In the genomic region with DNA sequence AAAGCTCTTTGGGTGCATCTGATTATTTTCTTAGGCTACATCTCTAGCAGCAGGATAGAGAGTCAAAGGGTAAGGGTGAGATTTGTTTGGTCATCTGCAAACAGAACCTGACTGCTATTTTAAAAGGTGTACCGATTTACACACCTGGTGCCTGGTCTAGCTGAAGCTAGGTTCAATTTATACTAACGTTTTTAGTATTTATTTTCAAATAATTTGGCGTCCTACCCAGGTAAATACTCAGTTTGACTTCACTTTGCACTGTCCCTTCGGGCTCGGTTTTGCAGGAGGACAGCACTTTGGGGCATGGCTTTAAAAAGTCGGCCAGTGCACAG, we compare ENCODE assay signal across 8 cellular contexts. TPM values are rescaled to one million over a fixed set of nuclear protein-coding genes. Genes with fewer than 3 reads are reported as not detected.
DNase-seq lines count a peak whose midpoint lies in the region; ATAC-seq and TF ChIP-seq lines count a peak whose summit lies in the region.

No MANE protein-coding gene starts in this region.

- TF ChIP-seq CTCF in GM06990 (IDR thresholded peaks at IDR 0.05; ENCODE audit: insufficient read depth, low read length, poor library complexity, severe bottlenecking) (no peak), OCI-LY7 (conservative IDR thresholded peaks at IDR 0.05; ENCODE audit: low read length) (no peak; the same call in 1 of the 2 replicates), epithelial cell of esophagus (IDR thresholded peaks at IDR 0.05; ENCODE audit: insufficient read depth, low read depth, low read length, missing control alignments) (no peak), parathyroid adenoma (IDR thresholded peaks at IDR 0.05) (no peak)

- H3K4me2 ChIP-seq in OCI-LY7 (ENCODE audit: low read length) = peak overlapping the region; percentile 90
- peak overlapping the region; percentile 95 for H3K4me2 ChIP-seq in parathyroid adenoma (ENCODE audit: low read length)

- ATAC-seq in GM19023 (IDR thresholded peaks at IDR 0.05; ENCODE audit: unreplicated experiment) = no peak

- POLR2A ChIA-PET in OCI-LY7 (lab: Charles Lee) = interaction anchor here (0.7 to 1.7 kb wide), 9 partner anchors 13 to 180 kb away, joined by 3 to 6 read pairs (median 4); no protein-coding TSS in a partner anchor

- H2AFZ ChIP-seq in OCI-LY7 (ENCODE audit: low read length) = peak overlapping the region; percentile 77
- H2AFZ ChIP-seq in parathyroid adenoma = peak overlapping the region; percentile 94

- H3K27ac ChIP-seq in OCI-LY7 (ENCODE audit: low read depth, low read length, poor library complexity, severe bottlenecking) (peak overlapping the region; percentile 82), parathyroid adenoma (peak overlapping the region; percentile 95)

- BruUV-seq in OCI-LY7 (replicated peaks; lab: Mats Ljungman, UMichigan) = TSS peak; percentile 90

- peak overlapping the region; percentile 94 for H3K4me3 ChIP-seq in GM06990 (replicated peaks; ENCODE audit: low read depth, low read length)
- peak overlapping the region; percentile 91 for H3K4me3 ChIP-seq in OCI-LY7 (ENCODE audit: low read depth, low read length, poor library complexity, severe bottlenecking)
- peak overlapping the region; percentile 78 for H3K4me3 ChIP-seq in epithelial cell of esophagus (ENCODE audit: low read length)
- H3K4me3 ChIP-seq in parathyroid adenoma (ENCODE audit: low read depth, low read length) = peak overlapping the region; percentile 99

- H3K4me1 ChIP-seq in OCI-LY7 (ENCODE audit: insufficient read depth, low read length, poor library complexity, severe bottlenecking) (peaks cover 30% of the 10 kb centered on the region), parathyroid adenoma (peaks cover 7% of the 10 kb centered on the region)

- no peaks in the 10 kb centered on the region for H3K27me3 ChIP-seq in GM06990 (replicated peaks; ENCODE audit: control insufficient read depth, insufficient read depth, low read length)
- no peaks in the 10 kb centered on the region for H3K27me3 ChIP-seq in parathyroid adenoma (ENCODE audit: control insufficient read depth, insufficient read depth, low read length)

- intact Hi-C loops in OCI-LY7 (cut with micrococcal nuclease; ENCODE audit: unreplicated experiment) = loop anchor here (2.0 to 5.0 kb wide), 2 partner anchors 180 to 300 kb away; partner anchors contain the start of gene NCOA1

- DNase-seq in GM06990 (ENCODE audit: extremely low read depth, insufficient read length) = no peak
- no peak for DNase-seq in OCI-LY7 (ENCODE audit: low spot score)
- no peak for DNase-seq in epithelial cell of esophagus (ENCODE audit: low read depth)
- DNase-seq in HK-2 (ENCODE audit: unreplicated experiment) = no peak
- no peak for DNase-seq in islet precursor cell
- no peak for DNase-seq in glomerular visceral epithelial cell (ENCODE audit: extremely low spot score)

- H3K9ac ChIP-seq in parathyroid adenoma = no peak overlapping the region

- peaks cover 57% of the 10 kb centered on the region for H3K79me2 ChIP-seq in OCI-LY7 (ENCODE audit: insufficient read depth, low read depth, low read length)
- H3K79me2 ChIP-seq in parathyroid adenoma = no peaks in the 10 kb centered on the region

- H3K36me3 ChIP-seq in GM06990 (ENCODE audit: control insufficient read depth, insufficient read depth, low read length) = peaks cover 2% of the 10 kb centered on the region; the same call in 1 of the 2 replicates
- peaks cover 33% of the 10 kb centered on the region for H3K36me3 ChIP-seq in OCI-LY7 (ENCODE audit: insufficient read depth, low read length)
- no peaks in the 10 kb centered on the region for H3K36me3 ChIP-seq in parathyroid adenoma (ENCODE audit: control insufficient read depth, insufficient read depth, low read length)

- CTCF ChIA-PET in OCI-LY7 (lab: Charles Lee; ENCODE audit: unreplicated experiment) = no interaction called here

- H3K9me2 ChIP-seq in OCI-LY7 (ENCODE audit: insufficient read depth, low read length) = no peaks in the 10 kb centered on the region

- H4K20me1 ChIP-seq in OCI-LY7 (ENCODE audit: insufficient read depth, low read length) = peaks cover 6% of the 10 kb centered on the region; the same call in 1 of the 2 replicates

- H3K9me3 ChIP-seq in OCI-LY7 (ENCODE audit: low read length) = no peaks in the 10 kb centered on the region
- no peaks in the 10 kb centered on the region for H3K9me3 ChIP-seq in parathyroid adenoma (ENCODE audit: control insufficient read depth, low read length)

RNA-seq across cellular contexts. Expression of gene PTRHD1, which starts 0.7 kb away (rescaled TPM):
- 44.8 and 55.0 TPM in 2 replicates for total RNA-seq in OCI-LY7 (2014; rRNA removed; shearing (Covaris generic))
- total RNA-seq in OCI-LY7 (2022) = 41.5 and 43.9 TPM in 2 replicates

RNA-seq across cellular contexts. Expression of gene CENPO, which starts 0.7 kb away (rescaled TPM):
- total RNA-seq in OCI-LY7 (2014; rRNA removed; shearing (Covaris generic)) = 52.4 and 53.6 TPM in 2 replicates
- total RNA-seq in OCI-LY7 (2022) = 59.2 and 65.1 TPM in 2 replicates
